ENCODE assay signal across 21 cellular contexts in genomic region chr3:12926660-12927059, GRCh38.
"Had no signal": no experiment of that assay in that cellular context is flagged by ENCODE, and none has a peak within 500 bp of the region (broad histone marks: within the 10 kb centered on the region; RNA-seq: fewer than 3 reads in every experiment).

No MANE protein-coding gene starts in this region.

- DNase-seq: activated CD4-positive, alpha-beta T cell treated with anti-CD3 and anti-CD28 coated beads, Interleukin-2, amount 50 U/mL, for 4 hours; activated CD8-positive, alpha-beta memory T cell treated with anti-CD3 and anti-CD28 coated beads, Interleukin-2, amount 50 U/mL, for 48 hours; activated effector memory CD4-positive, alpha-beta T cell treated with Interleukin-2 at 50 U/mL for 16 hours; activated naive CD4-positive, alpha-beta T cell treated with anti-CD3 and anti-CD28 coated beads, Interleukin-2, amount 50 U/mL, for 16 hours; activated T-cell treated with anti-CD3 and anti-CD28 coated beads, Interleukin-2, amount 50 U/mL, for 48 hours; anterior cingulate cortex; colonic mucosa; head of caudate nucleus; left lung; mammary epithelial cell; pancreas; sigmoid colon; SJCRH30; stimulated activated CD4-positive, alpha-beta T cell treated with anti-CD3 and anti-CD28 coated beads, Interleukin-2, amount 100 ng/mL, for 48 hours; stimulated activated CD8-positive, alpha-beta memory T cell treated with anti-CD3 and anti-CD28 coated beads, Interleukin-4, amount 100 ng/mL, for 48 hours; stimulated activated naive CD4-positive, alpha-beta T cell treated with Interleukin-2 at 50 U/mL for 16 hours; T-cell had no signal

- H3K27me3 ChIP-seq: colonic mucosa, esophagus muscularis mucosa, gastroesophageal sphincter, left lung, pancreas, sigmoid colon, SJCRH30, thyroid gland had no signal

- H3K36me3 ChIP-seq: colonic mucosa, SJCRH30 had no signal

- H3K4me3 ChIP-seq: colonic mucosa, esophagus muscularis mucosa, gastroesophageal sphincter, left lung, pancreas, sigmoid colon, SJCRH30, thyroid gland had no signal

- ATAC-seq: gastroesophageal sphincter; left lung; natural killer cell treated with Interleukin-12 subunit alpha and Interleukin-12 subunit beta and Interleukin-15 and Interleukin-18, amount 100 ng/mL, for 72 hours; pancreas; T-cell had no signal

- H3K27ac ChIP-seq: colonic mucosa, esophagus muscularis mucosa, gastroesophageal sphincter, left lung, pancreas, sigmoid colon, SJCRH30, thyroid gland had no signal

- H3K9me3 ChIP-seq: colonic mucosa, esophagus muscularis mucosa, gastroesophageal sphincter, left lung, pancreas, sigmoid colon, SJCRH30, thyroid gland had no signal

- H3K4me1 ChIP-seq: colonic mucosa, pancreas, sigmoid colon had no signal
